1 cellular context compared by ENCODE assay signal in the genomic region with DNA sequence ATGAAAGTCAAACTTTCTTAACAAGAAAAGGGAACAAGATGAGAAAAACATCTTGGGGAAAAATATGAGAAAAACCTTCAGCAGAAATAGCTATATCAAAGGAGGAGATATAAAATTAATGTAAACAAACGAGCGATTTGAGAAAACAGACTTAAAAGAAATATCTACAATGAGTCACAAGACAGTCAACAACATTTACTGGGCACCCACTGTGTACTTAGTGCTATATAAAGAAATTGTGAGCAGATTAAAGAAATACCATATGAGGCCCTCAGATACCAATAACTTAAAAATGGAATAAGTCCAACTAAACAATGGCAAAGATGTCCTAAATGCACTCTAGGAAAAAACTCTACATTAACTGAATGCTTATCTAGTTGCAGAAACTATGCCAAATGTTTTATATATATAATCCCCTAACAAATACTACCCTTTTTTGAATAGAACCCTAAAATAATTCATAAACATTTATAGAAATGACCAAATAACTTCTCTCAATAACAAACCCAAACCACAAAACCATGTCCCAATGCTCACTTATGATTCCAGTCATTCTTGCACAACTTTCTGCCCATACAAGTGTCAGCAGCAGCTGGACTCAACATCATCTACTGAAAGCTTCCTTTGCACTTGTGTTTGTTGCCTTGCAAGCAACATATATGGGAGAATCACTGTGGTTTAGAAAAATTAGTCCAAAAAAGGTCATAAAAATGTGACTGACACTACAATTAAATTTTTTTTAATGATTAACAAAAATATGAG.
TF ChIP-seq lines count a peak whose summit lies in the region.

No MANE protein-coding gene starts in this region.

TF ChIP-seq in GM23338, 12 proteins besides CTCF, POLR2A, EP300 and RAD21 (continued from another document):
- TF ChIP-seq, protein P1, sequence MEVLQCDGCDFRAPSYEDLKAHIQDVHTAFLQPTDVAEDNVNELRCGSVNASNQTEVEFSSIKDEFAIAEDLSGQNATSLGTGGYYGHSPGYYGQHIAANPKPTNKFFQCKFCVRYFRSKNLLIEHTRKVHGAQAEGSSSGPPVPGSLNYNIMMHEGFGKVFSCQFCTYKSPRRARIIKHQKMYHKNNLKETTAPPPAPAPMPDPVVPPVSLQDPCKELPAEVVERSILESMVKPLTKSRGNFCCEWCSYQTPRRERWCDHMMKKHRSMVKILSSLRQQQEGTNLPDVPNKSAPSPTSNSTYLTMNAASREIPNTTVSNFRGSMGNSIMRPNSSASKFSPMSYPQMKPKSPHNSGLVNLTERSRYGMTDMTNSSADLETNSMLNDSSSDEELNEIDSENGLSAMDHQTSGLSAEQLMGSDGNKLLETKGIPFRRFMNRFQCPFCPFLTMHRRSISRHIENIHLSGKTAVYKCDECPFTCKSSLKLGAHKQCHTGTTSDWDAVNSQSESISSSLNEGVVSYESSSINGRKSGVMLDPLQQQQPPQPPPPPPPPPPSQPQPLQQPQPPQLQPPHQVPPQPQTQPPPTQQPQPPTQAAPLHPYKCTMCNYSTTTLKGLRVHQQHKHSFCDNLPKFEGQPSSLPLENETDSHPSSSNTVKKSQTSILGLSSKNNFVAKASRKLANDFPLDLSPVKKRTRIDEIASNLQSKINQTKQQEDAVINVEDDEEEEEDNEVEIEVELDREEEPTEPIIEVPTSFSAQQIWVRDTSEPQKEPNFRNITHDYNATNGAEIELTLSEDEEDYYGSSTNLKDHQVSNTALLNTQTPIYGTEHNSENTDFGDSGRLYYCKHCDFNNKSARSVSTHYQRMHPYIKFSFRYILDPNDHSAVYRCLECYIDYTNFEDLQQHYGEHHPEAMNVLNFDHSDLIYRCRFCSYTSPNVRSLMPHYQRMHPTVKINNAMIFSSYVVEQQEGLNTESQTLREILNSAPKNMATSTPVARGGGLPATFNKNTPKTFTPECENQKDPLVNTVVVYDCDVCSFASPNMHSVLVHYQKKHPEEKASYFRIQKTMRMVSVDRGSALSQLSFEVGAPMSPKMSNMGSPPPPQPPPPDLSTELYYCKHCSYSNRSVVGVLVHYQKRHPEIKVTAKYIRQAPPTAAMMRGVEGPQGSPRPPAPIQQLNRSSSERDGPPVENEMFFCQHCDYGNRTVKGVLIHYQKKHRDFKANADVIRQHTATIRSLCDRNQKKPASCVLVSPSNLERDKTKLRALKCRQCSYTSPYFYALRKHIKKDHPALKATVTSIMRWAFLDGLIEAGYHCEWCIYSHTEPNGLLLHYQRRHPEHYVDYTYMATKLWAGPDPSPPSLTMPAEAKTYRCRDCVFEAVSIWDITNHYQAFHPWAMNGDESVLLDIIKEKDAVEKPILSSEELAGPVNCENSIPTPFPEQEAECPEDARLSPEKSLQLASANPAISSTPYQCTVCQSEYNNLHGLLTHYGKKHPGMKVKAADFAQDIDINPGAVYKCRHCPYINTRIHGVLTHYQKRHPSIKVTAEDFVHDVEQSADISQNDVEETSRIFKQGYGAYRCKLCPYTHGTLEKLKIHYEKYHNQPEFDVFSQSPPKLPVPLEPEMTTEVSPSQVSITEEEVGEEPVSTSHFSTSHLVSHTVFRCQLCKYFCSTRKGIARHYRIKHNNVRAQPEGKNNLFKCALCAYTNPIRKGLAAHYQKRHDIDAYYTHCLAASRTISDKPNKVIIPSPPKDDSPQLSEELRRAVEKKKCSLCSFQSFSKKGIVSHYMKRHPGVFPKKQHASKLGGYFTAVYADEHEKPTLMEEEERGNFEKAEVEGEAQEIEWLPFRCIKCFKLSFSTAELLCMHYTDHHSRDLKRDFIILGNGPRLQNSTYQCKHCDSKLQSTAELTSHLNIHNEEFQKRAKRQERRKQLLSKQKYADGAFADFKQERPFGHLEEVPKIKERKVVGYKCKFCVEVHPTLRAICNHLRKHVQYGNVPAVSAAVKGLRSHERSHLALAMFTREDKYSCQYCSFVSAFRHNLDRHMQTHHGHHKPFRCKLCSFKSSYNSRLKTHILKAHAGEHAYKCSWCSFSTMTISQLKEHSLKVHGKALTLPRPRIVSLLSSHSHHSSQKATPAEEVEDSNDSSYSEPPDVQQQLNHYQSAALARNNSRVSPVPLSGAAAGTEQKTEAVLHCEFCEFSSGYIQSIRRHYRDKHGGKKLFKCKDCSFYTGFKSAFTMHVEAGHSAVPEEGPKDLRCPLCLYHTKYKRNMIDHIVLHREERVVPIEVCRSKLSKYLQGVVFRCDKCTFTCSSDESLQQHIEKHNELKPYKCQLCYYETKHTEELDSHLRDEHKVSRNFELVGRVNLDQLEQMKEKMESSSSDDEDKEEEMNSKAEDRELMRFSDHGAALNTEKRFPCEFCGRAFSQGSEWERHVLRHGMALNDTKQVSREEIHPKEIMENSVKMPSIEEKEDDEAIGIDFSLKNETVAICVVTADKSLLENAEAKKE (CRISPR knock-in tag; IDR thresholded peaks at IDR 0.05): no peak
- TF ChIP-seq NANOG (IDR thresholded peaks at IDR 0.05; ENCODE audit: borderline replicate concordance) (no peak), POLR2AphosphoS5 (IDR thresholded peaks at IDR 0.05; ENCODE audit: low read depth) (no peak), JUNB (IDR thresholded peaks at IDR 0.05; ENCODE audit: unreplicated experiment) (no peak), EZH2phosphoT487 (IDR thresholded peaks at IDR 0.05; ENCODE audit: unreplicated experiment) (no peak), REST (IDR thresholded peaks at IDR 0.05; ENCODE audit: unreplicated experiment) (no peak), ZNF114 (CRISPR knock-in tag; IDR thresholded peaks at IDR 0.05) (no peak), EZH2 (IDR thresholded peaks at IDR 0.05; ENCODE audit: low read depth, unreplicated experiment) (no peak), ETS1 (IDR thresholded peaks at IDR 0.05) (no peak), ZNF331 (CRISPR knock-in tag; IDR thresholded peaks at IDR 0.05; ENCODE audit: low read depth) (no peak)
